ENCODE assay signal across 8 cellular contexts in genomic region chrX:24464836-24465523, GRCh38. TPM values are rescaled to one million over a fixed set of nuclear protein-coding genes. Genes with fewer than 3 reads are reported as not detected.
A peak's percentile ranks its signal among the peaks of the same experiment; 100 is the strongest.
DNase-seq lines count a peak whose midpoint lies in the region; TF ChIP-seq lines count a peak whose summit lies in the region.

Gene PDK3 (plus strand): TSS chrX:24465286. CDS start chrX:24465456, 170 bp downstream.

- H3K9me3 ChIP-seq in ES-I3 (ENCODE audit: control insufficient read depth, insufficient read depth, low read length), result no peaks in the 10 kb centered on the region
- no peaks in the 10 kb centered on the region for H3K9me3 ChIP-seq in HAP-1
- H3K9me3 ChIP-seq in MG63, result no peaks in the 10 kb centered on the region
- H3K9me3 ChIP-seq in neural progenitor cell (ENCODE audit: low read depth), result no peaks in the 10 kb centered on the region
- no peaks in the 10 kb centered on the region for H3K9me3 ChIP-seq in stomach smooth muscle (ENCODE audit: control insufficient read depth in 2 of 2, low read length in 2 of 2)

- no peak for TF ChIP-seq CTCF in fibroblast of villous mesenchyme (IDR thresholded peaks at IDR 0.05; ENCODE audit: insufficient read depth, low read depth, low read length)
- TF ChIP-seq CTCF in neural progenitor cell (IDR thresholded peaks at IDR 0.05), result peak; percentile 6

- peak within 1 kb of the TSS; percentile 92 for H3K4me2 ChIP-seq in neural progenitor cell

- H3K27ac ChIP-seq in neural progenitor cell (peak within 1 kb of the TSS; percentile 66), stomach smooth muscle (ENCODE audit: low read length) (peak within 1 kb of the TSS; percentile 60)

- no peaks in the 10 kb centered on the region; the same call in 1 of the 2 replicates for H3K4me1 ChIP-seq in ES-I3 (ENCODE audit: insufficient read depth, low read length)
- H3K4me1 ChIP-seq in HAP-1, result peaks cover 5% of the 10 kb centered on the region
- peaks cover 16% of the 10 kb centered on the region for H3K4me1 ChIP-seq in neural progenitor cell
- peaks cover 9% of the 10 kb centered on the region for H3K4me1 ChIP-seq in stomach smooth muscle (ENCODE audit: control insufficient read depth, insufficient read depth, low read length)

- no peaks in the 10 kb centered on the region for H3K36me3 Mint-ChIP-seq in neural progenitor cell

- H3K9ac ChIP-seq in ES-I3 (ENCODE audit: low read depth, low read length) (peak within 1 kb of the TSS; percentile 95), neural progenitor cell (peak within 1 kb of the TSS; percentile 73), stomach smooth muscle (ENCODE audit: low read length in 2 of 2) (peak within 1 kb of the TSS; percentile 69)

- H3K4me3 Mint-ChIP-seq in neural progenitor cell, result peak within 1 kb of the TSS; percentile 88

- H3K27me3 ChIP-seq in HAP-1 (ENCODE audit: low read depth) (no peaks in the 10 kb centered on the region), MG63 (no peaks in the 10 kb centered on the region), neural progenitor cell (peaks cover 4% of the 10 kb centered on the region), stomach smooth muscle (ENCODE audit: control insufficient read depth in 1 of 2, insufficient read depth in 2 of 2, low read length in 2 of 2) (peaks cover 0 to 3% of the 10 kb centered on the region in 2 donors)

- H2AFZ ChIP-seq in neural progenitor cell (replicated peaks), result peak within 1 kb of the TSS; percentile 84

- peaks cover 40% of the 10 kb centered on the region for H3K79me2 ChIP-seq in neural progenitor cell (ENCODE audit: low read depth)

- H4K20me1 ChIP-seq in neural progenitor cell (ENCODE audit: low read depth), result peaks cover 26% of the 10 kb centered on the region

- H3K4me3 ChIP-seq in HAP-1, result peak within 1 kb of the TSS; percentile 73
- H3K4me3 ChIP-seq in MG63, result peak within 1 kb of the TSS; percentile 57
- peak within 1 kb of the TSS; percentile 63 for H3K4me3 ChIP-seq in fibroblast of villous mesenchyme (ENCODE audit: low read depth, low read length)
- peak within 1 kb of the TSS; percentile 82 for H3K4me3 ChIP-seq in neural progenitor cell
- peak within 1 kb of the TSS; percentile 68 to 78 for H3K4me3 ChIP-seq in stomach smooth muscle (ENCODE audit: low read length in 2 of 2)

- H3K36me3 ChIP-seq in ES-I3 (ENCODE audit: insufficient read depth, low read length), result no peaks in the 10 kb centered on the region
- no peaks in the 10 kb centered on the region for H3K36me3 ChIP-seq in HAP-1 (replicated peaks)
- H3K36me3 ChIP-seq in MG63, result no peaks in the 10 kb centered on the region
- no peaks in the 10 kb centered on the region for H3K36me3 ChIP-seq in neural progenitor cell
- no peaks in the 10 kb centered on the region for H3K36me3 ChIP-seq in stomach smooth muscle (ENCODE audit: control insufficient read depth in 2 of 2, insufficient read depth in 2 of 2, low read length in 2 of 2)

- peaks cover 5% of the 10 kb centered on the region for H3F3A ChIP-seq in neural progenitor cell (ENCODE audit: low read depth)

- no peaks in the 10 kb centered on the region for H3K9me3 Mint-ChIP-seq in neural progenitor cell

- H3K27me3 Mint-ChIP-seq in neural progenitor cell (ENCODE audit: insufficient read depth, low read depth), result peaks cover 3% of the 10 kb centered on the region

- peak within 1 kb of the TSS; percentile 67 for H3K27ac Mint-ChIP-seq in neural progenitor cell

- DNase-seq in HAP-1 (ENCODE audit: low spot score in 2 of 2) (peak; percentile 94 to 98), MG63 (peak; percentile 75), SHP77 treated with DMSO at 0.1 percent for 48 hours (lab: John Stamatoyannopoulos, UW) (peak; percentile 51), fibroblast of villous mesenchyme (ENCODE audit: low read depth) (peak; percentile 84), neural progenitor cell (ENCODE audit: low spot score) (peak; percentile 98)
- peak; percentile 95 for DNase-seq in activated effector memory CD4-positive, alpha-beta T cell treated with anti-CD3 and anti-CD28 coated beads, Interleukin-2, amount 50 U/mL, for 16 hours

- in situ Hi-C loops in HAP-1 (cut with MboI; ENCODE audit: low sequenced_read_pairs), result no loop called here

- H3K4me1 Mint-ChIP-seq in neural progenitor cell, result peaks cover 33% of the 10 kb centered on the region

RNA-seq across cellular contexts. Expression of gene PDK3, which starts in this region (rescaled TPM):
- total RNA-seq in MG63 (2014; rRNA removed; shearing (Covaris generic); ENCODE audit: low replicate concordance), result 3.1 and 3.8 TPM in 2 replicates
- total RNA-seq in fibroblast of villous mesenchyme (3.9 and 4.5 TPM in 2 replicates), neural progenitor cell (ENCODE audit: low replicate concordance) (50.3 and 100 TPM in 2 replicates)

Comparison
In these comparisons a context has a peak if more than half of its experiments do, and no peak if none do; other contexts are left out.
1. Peak in every context shown above with its lines: DNase-seq, H3K4me3 ChIP-seq and H3K27ac ChIP-seq.